1 cellular context compared by ENCODE assay signal in genomic region chr6:106789436-106790145, GRCh38.
TF ChIP-seq lines count a peak whose summit lies in the region.

No MANE protein-coding gene starts in this region.

TF ChIP-seq in A549, 52 proteins besides CTCF, POLR2A, EP300 and RAD21 (continued from another document):
- TF ChIP-seq USF2 (IDR thresholded peaks at IDR 0.05) (no peak), MAX (IDR thresholded peaks at IDR 0.05) (no peak), KDM5A (IDR thresholded peaks at IDR 0.05) (no peak), EHF (CRISPR knock-in tag; IDR thresholded peaks at IDR 0.05) (no peak)
- TF ChIP-seq, protein P1, sequence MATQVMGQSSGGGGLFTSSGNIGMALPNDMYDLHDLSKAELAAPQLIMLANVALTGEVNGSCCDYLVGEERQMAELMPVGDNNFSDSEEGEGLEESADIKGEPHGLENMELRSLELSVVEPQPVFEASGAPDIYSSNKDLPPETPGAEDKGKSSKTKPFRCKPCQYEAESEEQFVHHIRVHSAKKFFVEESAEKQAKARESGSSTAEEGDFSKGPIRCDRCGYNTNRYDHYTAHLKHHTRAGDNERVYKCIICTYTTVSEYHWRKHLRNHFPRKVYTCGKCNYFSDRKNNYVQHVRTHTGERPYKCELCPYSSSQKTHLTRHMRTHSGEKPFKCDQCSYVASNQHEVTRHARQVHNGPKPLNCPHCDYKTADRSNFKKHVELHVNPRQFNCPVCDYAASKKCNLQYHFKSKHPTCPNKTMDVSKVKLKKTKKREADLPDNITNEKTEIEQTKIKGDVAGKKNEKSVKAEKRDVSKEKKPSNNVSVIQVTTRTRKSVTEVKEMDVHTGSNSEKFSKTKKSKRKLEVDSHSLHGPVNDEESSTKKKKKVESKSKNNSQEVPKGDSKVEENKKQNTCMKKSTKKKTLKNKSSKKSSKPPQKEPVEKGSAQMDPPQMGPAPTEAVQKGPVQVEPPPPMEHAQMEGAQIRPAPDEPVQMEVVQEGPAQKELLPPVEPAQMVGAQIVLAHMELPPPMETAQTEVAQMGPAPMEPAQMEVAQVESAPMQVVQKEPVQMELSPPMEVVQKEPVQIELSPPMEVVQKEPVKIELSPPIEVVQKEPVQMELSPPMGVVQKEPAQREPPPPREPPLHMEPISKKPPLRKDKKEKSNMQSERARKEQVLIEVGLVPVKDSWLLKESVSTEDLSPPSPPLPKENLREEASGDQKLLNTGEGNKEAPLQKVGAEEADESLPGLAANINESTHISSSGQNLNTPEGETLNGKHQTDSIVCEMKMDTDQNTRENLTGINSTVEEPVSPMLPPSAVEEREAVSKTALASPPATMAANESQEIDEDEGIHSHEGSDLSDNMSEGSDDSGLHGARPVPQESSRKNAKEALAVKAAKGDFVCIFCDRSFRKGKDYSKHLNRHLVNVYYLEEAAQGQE (IDR thresholded peaks at IDR 0.05): no peak
